Comparison of ENCODE assay signal across 8 cellular contexts in genomic region chr10:98414932-98415709, GRCh38. TPM values are rescaled to one million over a fixed set of nuclear protein-coding genes. Genes with fewer than 3 reads are reported as not detected.
DNase-seq lines count a peak whose midpoint lies in the region; ATAC-seq, FAIRE-seq and TF ChIP-seq lines count a peak whose summit lies in the region.

PYROXD2 (minus strand) TSS chr10:98415182; CDS start chr10:98415135, 47 bp downstream.

- peaks cover 16% of the 10 kb centered on the region; the same call in 1 of the 2 replicates for H3K79me2 ChIP-seq in SK-N-SH (ENCODE audit: insufficient read depth)

- in situ Hi-C loops in astrocyte of the cerebellum (cut with HindIII; ENCODE audit: low sequenced_read_pairs), result no loop called here

- no peaks in the 10 kb centered on the region for H3K9me2 ChIP-seq in SK-N-SH

- H3K36me3 ChIP-seq in HUES48 (ENCODE audit: control insufficient read depth, insufficient read depth, low read length) (peaks cover 15% of the 10 kb centered on the region), SK-N-SH (replicated peaks in 1 of 2; ENCODE audit: control insufficient read depth in 1 of 2, insufficient read depth in 2 of 2, low read length in 1 of 2) (peaks cover 0 to 14% of the 10 kb centered on the region in 2 experiments), ovary (no peaks in the 10 kb centered on the region)

- H3K27me3 ChIP-seq in HUES48 (ENCODE audit: control insufficient read depth, insufficient read depth, low read length) (no peaks in the 10 kb centered on the region), SK-N-SH (ENCODE audit: insufficient read depth) (no peaks in the 10 kb centered on the region), ovary (no peaks in the 10 kb centered on the region)

- H3F3A ChIP-seq in SK-N-SH (replicated peaks; ENCODE audit: insufficient read depth), result no peaks in the 10 kb centered on the region

- peak; percentile 74 for TF ChIP-seq POLR2A in GM12891 (IDR thresholded peaks at IDR 0.05; ENCODE audit: low read depth, low read length)
- TF ChIP-seq POLR2A in ovary (IDR thresholded peaks at IDR 0.05), result peak; percentile 26

- H3K27ac ChIP-seq in HUES48 (ENCODE audit: low read depth, low read length) (peak within 1 kb of the TSS; percentile 69), SK-N-SH (ENCODE audit: low read depth in 2 of 2, low read length in 1 of 2) (peak within 1 kb of the TSS; percentile 22 to 58; a peak in 3 of 4 replicates), ovary (peak within 1 kb of the TSS in 1 of 2 donors; percentile 61)

- H3K4me3 ChIP-seq in HUES48 (ENCODE audit: low read depth, low read length) (peak within 1 kb of the TSS; percentile 59), SK-N-SH (ENCODE audit: low read depth in 2 of 2, low read length in 1 of 2) (peak within 1 kb of the TSS; percentile 59 to 60), astrocyte of the cerebellum (ENCODE audit: low read depth, low read length) (peak within 1 kb of the TSS; percentile 71), ovary (peak within 1 kb of the TSS; percentile 63)

- H2AFZ ChIP-seq in SK-N-SH (ENCODE audit: low read depth), result peak within 1 kb of the TSS; percentile 81

- TF ChIP-seq EP300 in SK-N-SH (IDR thresholded peaks at IDR 0.05; ENCODE audit: borderline replicate concordance in 1 of 2, low read depth in 1 of 2, low read length in 1 of 2) (no peak), ovary (IDR thresholded peaks at IDR 0.05) (no peak)

- POLR2A ChIA-PET in SK-N-SH (lab: Yijun Ruan, JAX), result interaction anchor here (0.6 to 0.9 kb wide), 2 partner anchors 10 to 119 kb away, joined by 3 to 4 read pairs; no protein-coding TSS in a partner anchor

- CTCF ChIA-PET in SK-N-SH (lab: Yijun Ruan, JAX), result interaction anchor here (0.6 to 2.9 kb wide), 3 partner anchors 11 to 832 kb away, joined by 3 to 9 read pairs (median 3); no protein-coding TSS in a partner anchor

- peak; percentile 97 to 98 for ATAC-seq in left cardiac atrium
- no peak for ATAC-seq in HG03521 (IDR thresholded peaks at IDR 0.05; ENCODE audit: unreplicated experiment)
- no peak for ATAC-seq in GM18519 (IDR thresholded peaks at IDR 0.05; ENCODE audit: low FRiP score, unreplicated experiment)

- peak within 1 kb of the TSS; percentile 84 for H3K4me2 ChIP-seq in SK-N-SH

- intact Hi-C loops in left cardiac atrium (cut with DNase I) (loop anchor here in 1 of 2 donors (10.0 kb wide), 1 partner anchor 150 kb away; the partner anchor contains the start of gene LOXL4), ovary (cut with DNase I) (no loop called here)

- H4K20me1 ChIP-seq in SK-N-SH (ENCODE audit: insufficient read depth), result no peaks in the 10 kb centered on the region

- WGBS in SK-N-SH (ENCODE audit: low lambda C conversion rate), result 34% methylated on average over 17 of the region's 24 CpGs
- 24 to 26% (median 24%) methylated on average over 19 to 24 of the region's 24 CpGs for WGBS in ovary, 3 donors

- DNase-seq in GM12891 (ENCODE audit: insufficient read length, low spot score) (peak; percentile 82), SK-N-SH (peak; percentile 88), astrocyte of the cerebellum (ENCODE audit: low read depth) (peak; percentile 59), left cardiac atrium (peak; percentile 93), ovary (peak; percentile 91 to 95 (median 93))

- H3K4me1 ChIP-seq in HUES48 (ENCODE audit: control insufficient read depth, insufficient read depth, low read length) (peaks cover 13% of the 10 kb centered on the region; the same call in 1 of the 2 replicates), SK-N-SH (ENCODE audit: control insufficient read depth in 1 of 2, insufficient read depth in 2 of 2, low read depth in 1 of 2, low read length in 1 of 2) (peaks cover 6 to 17% of the 10 kb centered on the region in 2 experiments; a peak in 2 of 4 replicates), ovary (ENCODE audit: insufficient read depth) (peaks cover 19% of the 10 kb centered on the region)

- no peaks in the 10 kb centered on the region for H3K9me3 ChIP-seq in HUES48 (ENCODE audit: control insufficient read depth, insufficient read depth, low read length)
- H3K9me3 ChIP-seq in SK-N-SH, result no peaks in the 10 kb centered on the region
- no peaks in the 10 kb centered on the region for H3K9me3 ChIP-seq in ovary

- H3K9ac ChIP-seq in HUES48 (ENCODE audit: low read depth, low read length), result peak within 1 kb of the TSS; percentile 68
- peak within 1 kb of the TSS; percentile 78 for H3K9ac ChIP-seq in SK-N-SH

- peak; percentile 95 for FAIRE-seq in GM12891 (lab: Jason Lieb, UNC)

- TF ChIP-seq CTCF in SK-N-SH (IDR thresholded peaks at IDR 0.05) (no peak), astrocyte of the cerebellum (IDR thresholded peaks at IDR 0.05; ENCODE audit: low read depth, low read length, missing control alignments) (no peak), ovary (IDR thresholded peaks at IDR 0.05) (no peak)

- no peak for TF ChIP-seq RAD21 in SK-N-SH (IDR thresholded peaks at IDR 0.05; ENCODE audit: low read length)

TF ChIP-seq in GM12891, 5 proteins besides CTCF, POLR2A, EP300 and RAD21:
- TF ChIP-seq PAX5 (IDR thresholded peaks at IDR 0.05; ENCODE audit: insufficient read depth, low read length, severe bottlenecking), result no peak
- peak; percentile 73 for TF ChIP-seq POLR2AphosphoS5 (IDR thresholded peaks at IDR 0.05; ENCODE audit: low read depth, low read length)
- TF ChIP-seq SPI1 (IDR thresholded peaks at IDR 0.05; ENCODE audit: low read depth, low read length), result peak; percentile 33; the same call in 1 of the 2 replicates
- TF ChIP-seq POU2F2 (IDR thresholded peaks at IDR 0.05; ENCODE audit: low read depth, low read length), result no peak
TF ChIP-seq in GM12891: peak in this region for 2.

TF ChIP-seq in SK-N-SH, 30 proteins besides CTCF, POLR2A, EP300 and RAD21 (continues in another document):
- TF ChIP-seq CHD2 (IDR thresholded peaks at IDR 0.05; ENCODE audit: low read length, partially characterized antibody), result peak; percentile 9
- TF ChIP-seq NRF1 (IDR thresholded peaks at IDR 0.05; ENCODE audit: low read depth, low read length), result no peak
- TF ChIP-seq USF2 (IDR thresholded peaks at IDR 0.05; ENCODE audit: borderline replicate concordance, low read depth, low read length), result no peak
- TF ChIP-seq, protein P1, sequence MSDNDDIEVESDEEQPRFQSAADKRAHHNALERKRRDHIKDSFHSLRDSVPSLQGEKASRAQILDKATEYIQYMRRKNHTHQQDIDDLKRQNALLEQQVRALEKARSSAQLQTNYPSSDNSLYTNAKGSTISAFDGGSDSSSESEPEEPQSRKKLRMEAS (IDR thresholded peaks at IDR 0.05; ENCODE audit: low read depth), result peak; percentile 87
- TF ChIP-seq, protein P2, sequence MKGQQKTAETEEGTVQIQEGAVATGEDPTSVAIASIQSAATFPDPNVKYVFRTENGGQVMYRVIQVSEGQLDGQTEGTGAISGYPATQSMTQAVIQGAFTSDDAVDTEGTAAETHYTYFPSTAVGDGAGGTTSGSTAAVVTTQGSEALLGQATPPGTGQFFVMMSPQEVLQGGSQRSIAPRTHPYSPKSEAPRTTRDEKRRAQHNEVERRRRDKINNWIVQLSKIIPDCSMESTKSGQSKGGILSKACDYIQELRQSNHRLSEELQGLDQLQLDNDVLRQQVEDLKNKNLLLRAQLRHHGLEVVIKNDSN (IDR thresholded peaks at IDR 0.05; ENCODE audit: borderline replicate concordance, low read depth), result no peak
- TF ChIP-seq SIN3A (IDR thresholded peaks at IDR 0.05; ENCODE audit: borderline replicate concordance, low read depth, low read length), result peak; percentile 78; the same call in 1 of the 2 replicates
- TF ChIP-seq POLR2AphosphoS5 (IDR thresholded peaks at IDR 0.05; ENCODE audit: low read depth, low read length), result peak; percentile 97
- peak; percentile 89 for TF ChIP-seq TAF1 (IDR thresholded peaks at IDR 0.05; ENCODE audit: borderline replicate concordance, low read depth, low read length)
- no peak for TF ChIP-seq MXI1 (IDR thresholded peaks at IDR 0.05; ENCODE audit: low read depth, low read length)
- TF ChIP-seq, protein P3, sequence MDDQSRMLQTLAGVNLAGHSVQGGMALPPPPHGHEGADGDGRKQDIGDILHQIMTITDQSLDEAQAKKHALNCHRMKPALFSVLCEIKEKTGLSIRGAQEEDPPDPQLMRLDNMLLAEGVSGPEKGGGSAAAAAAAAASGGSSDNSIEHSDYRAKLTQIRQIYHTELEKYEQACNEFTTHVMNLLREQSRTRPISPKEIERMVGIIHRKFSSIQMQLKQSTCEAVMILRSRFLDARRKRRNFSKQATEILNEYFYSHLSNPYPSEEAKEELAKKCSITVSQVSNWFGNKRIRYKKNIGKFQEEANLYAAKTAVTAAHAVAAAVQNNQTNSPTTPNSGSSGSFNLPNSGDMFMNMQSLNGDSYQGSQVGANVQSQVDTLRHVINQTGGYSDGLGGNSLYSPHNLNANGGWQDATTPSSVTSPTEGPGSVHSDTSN (IDR thresholded peaks at IDR 0.05), result no peak
- TF ChIP-seq ELF1 (IDR thresholded peaks at IDR 0.05), result peak; percentile 78
- peak; percentile 81 for TF ChIP-seq YY1 (IDR thresholded peaks at IDR 0.05; ENCODE audit: low read depth)

RNA-seq across cellular contexts. Expression of gene PYROXD2, which starts in this region (rescaled TPM):
- 4.9 TPM for polyA plus RNA-seq in GM12891 (2012; ENCODE audit: low read depth, missing spikeins)
- polyA plus RNA-seq in SK-N-SH (2012; rRNA removed), result 26.5 and 26.7 TPM in 2 replicates
- polyA plus RNA-seq in SK-N-SH (2012; cell fraction: cytosol; rRNA removed), result 14.6 and 21.0 TPM in 2 replicates
- polyA plus RNA-seq in SK-N-SH (2012; cell fraction: nucleus; rRNA removed), result 115 and 123 TPM in 2 replicates
- 1 to 10 TPM; 6.1 to 6.6 TPM for total RNA-seq in left cardiac atrium
- total RNA-seq in ovary, result 10 to 100 TPM in 5 of 7 donors, 1 to 10 TPM in 2; 4.6 to 14.1 (median 10.3) TPM
- polyA plus RNA-seq in ovary, result 1 to 10 TPM; 8.8 to 8.9 TPM

Comparison
In these comparisons a context has a peak if more than half of its experiments do, and no peak if none do; other contexts are left out.
1. ATAC-seq: peak in left cardiac atrium (2 of 2); none in HG03521 (single experiment) and GM18519 (single experiment).
2. Peak in every context shown above with its lines, with median percentiles within 50 percentile points of each other: DNase-seq and H3K4me3 ChIP-seq.